Comparison of ENCODE assay signal across 1 cellular context in genomic region chr15:56973463-56973862, GRCh38.
TF ChIP-seq lines count a peak whose summit lies in the region.

No MANE protein-coding gene starts in this region.

TF ChIP-seq in K562, 482 proteins besides CTCF, POLR2A, EP300 and RAD21 (continued from another document):
- TF ChIP-seq ZBTB40 (IDR thresholded peaks at IDR 0.05) (peak; percentile 57; the same call in 1 of the 2 replicates), ZBTB40 (CRISPR knock-in tag; IDR thresholded peaks at IDR 0.05) (no peak), C11orf30 (IDR thresholded peaks at IDR 0.05; ENCODE audit: low read depth) (0 out of 2 replicates have a peak, but pooled peaks have one; percentile 39), SLC30A9 (CRISPR knock-in tag; IDR thresholded peaks at IDR 0.05) (no peak), PBX2 (CRISPR knock-in tag; IDR thresholded peaks at IDR 0.05; ENCODE audit: low read depth) (no peak), PBX2 (tag; conservative IDR thresholded peaks at IDR 0.05; ENCODE audit: low read depth) (0 out of 2 replicates have a peak, but pooled peaks have one; percentile 16), ZNF384 (IDR thresholded peaks at IDR 0.05; ENCODE audit: low read depth, low read length) (no peak), JUN (IDR thresholded peaks at IDR 0.05; ENCODE audit: borderline replicate concordance, low read depth, low read length) (no peak), JUN (CRISPR knock-in tag; IDR thresholded peaks at IDR 0.05; ENCODE audit: borderline replicate concordance) (no peak)
